ENCODE assay signal across 31 cellular contexts in genomic region chr7:138525757-138526156, GRCh38.
"Had no signal": no experiment of that assay in that cellular context is flagged by ENCODE, and none has a peak within 500 bp of the region (broad histone marks: within the 10 kb centered on the region; RNA-seq: fewer than 3 reads in every experiment).

No MANE protein-coding gene starts in this region.

- H3K27me3 Mint-ChIP-seq: activated B cell treated with CpG ODN at 0.5 μM for 24 hours; activated CD4-positive, alpha-beta memory T cell treated with anti-CD3 and anti-CD28 coated beads, Interleukin-2, amount 10 ng/mL, durations not matched to agents 7 days and 5 days; activated naive CD8-positive, alpha-beta T cell; activated T-cell treated with anti-CD3 and anti-CD28 coated beads, Interleukin-2, amount 50 U/mL, for 24 hours; effector memory CD8-positive, alpha-beta T cell; T-helper 17 cell had no signal

- H3K4me1 ChIP-seq: esophagus muscularis mucosa, foreskin keratinocyte, gastrocnemius medialis had no signal

- H3K4me3 Mint-ChIP-seq: activated B cell treated with CpG ODN at 0.5 μM for 24 hours; activated CD4-positive, alpha-beta memory T cell treated with anti-CD3 and anti-CD28 coated beads, Interleukin-2, amount 10 ng/mL, durations not matched to agents 7 days and 5 days; activated naive CD8-positive, alpha-beta T cell; activated T-cell treated with anti-CD3 and anti-CD28 coated beads, Interleukin-2, amount 50 U/mL, for 24 hours; activated T-cell treated with anti-CD3 and anti-CD28 coated beads, Interleukin-2, amount 50 U/mL, for 72 hours; effector memory CD8-positive, alpha-beta T cell; T-helper 17 cell; T-helper 2 cell treated with Interferon-gamma antibody and Interleukin-4, amounts not matched to agents 5 μg/mL and 100 μg/mL, for 36 hours had no signal

- H3K4me3 ChIP-seq: esophagus muscularis mucosa, gastrocnemius medialis, heart left ventricle had no signal

- H3K27ac Mint-ChIP-seq: activated B cell treated with CpG ODN at 0.5 μM for 24 hours; activated CD4-positive, alpha-beta memory T cell treated with anti-CD3 and anti-CD28 coated beads, Interleukin-2, amount 10 ng/mL, durations not matched to agents 7 days and 5 days; activated naive CD8-positive, alpha-beta T cell; activated T-cell treated with anti-CD3 and anti-CD28 coated beads, Interleukin-2, amount 50 U/mL, for 24 hours; activated T-cell treated with anti-CD3 and anti-CD28 coated beads, Interleukin-2, amount 50 U/mL, for 72 hours; effector memory CD8-positive, alpha-beta T cell; T-helper 17 cell; T-helper 2 cell treated with Interferon-gamma antibody and Interleukin-4, amounts not matched to agents 5 μg/mL and 100 μg/mL, for 36 hours had no signal

- H3K27me3 ChIP-seq: brain microvascular endothelial cell, esophagus muscularis mucosa, foreskin keratinocyte, gastrocnemius medialis, heart left ventricle had no signal

- DNase-seq: activated B cell treated with CpG ODN at 0.5 μM for 24 hours; activated CD4-positive, alpha-beta memory T cell treated with anti-CD3 and anti-CD28 coated beads, Interleukin-2, amount 10 ng/mL, durations not matched to agents 7 days and 5 days; activated CD4-positive, alpha-beta T cell treated with anti-CD3 and anti-CD28 coated beads for 48 hours; activated CD4-positive, alpha-beta T cell treated with anti-CD3 and anti-CD28 coated beads, Interleukin-2, amount 50 U/mL, for 4 hours; activated CD8-positive, alpha-beta memory T cell treated with anti-CD3 and anti-CD28 coated beads, Interleukin-2, amount 50 U/mL, for 48 hours; activated gamma-delta T cell; activated naive CD4-positive, alpha-beta T cell treated with anti-CD3 and anti-CD28 coated beads, Interleukin-2, amount 50 U/mL, for 16 hours; activated naive CD4-positive, alpha-beta T cell treated with Interleukin-2 at 50 U/mL for 16 hours; activated T-cell treated with anti-CD3 and anti-CD28 coated beads for 4 hours; activated T-cell treated with anti-CD3 and anti-CD28 coated beads, Interleukin-2, amount 50 U/mL, for 24 hours; activated T-cell treated with anti-CD3 and anti-CD28 coated beads, Interleukin-2, amount 50 U/mL, for 72 hours; amniotic stem cell; anterior cingulate cortex; brain microvascular endothelial cell; caudate nucleus; cortex of kidney; dermis blood vessel endothelial cell; effector CD4-positive, alpha-beta T cell; effector memory CD8-positive, alpha-beta T cell; erythroblast; foreskin keratinocyte; gastrocnemius medialis; glutamatergic neuron; heart left ventricle; T-helper 1 cell; T-helper 17 cell; T1000; WERI-Rb-1 had no signal

- H3K4me1 Mint-ChIP-seq: activated B cell treated with CpG ODN at 0.5 μM for 24 hours; activated CD4-positive, alpha-beta memory T cell treated with anti-CD3 and anti-CD28 coated beads, Interleukin-2, amount 10 ng/mL, durations not matched to agents 7 days and 5 days; T-helper 17 cell had no signal

- H3K27ac ChIP-seq: brain microvascular endothelial cell, esophagus muscularis mucosa, foreskin keratinocyte, gastrocnemius medialis, heart left ventricle, WERI-Rb-1 had no signal
